In the genomic region with DNA sequence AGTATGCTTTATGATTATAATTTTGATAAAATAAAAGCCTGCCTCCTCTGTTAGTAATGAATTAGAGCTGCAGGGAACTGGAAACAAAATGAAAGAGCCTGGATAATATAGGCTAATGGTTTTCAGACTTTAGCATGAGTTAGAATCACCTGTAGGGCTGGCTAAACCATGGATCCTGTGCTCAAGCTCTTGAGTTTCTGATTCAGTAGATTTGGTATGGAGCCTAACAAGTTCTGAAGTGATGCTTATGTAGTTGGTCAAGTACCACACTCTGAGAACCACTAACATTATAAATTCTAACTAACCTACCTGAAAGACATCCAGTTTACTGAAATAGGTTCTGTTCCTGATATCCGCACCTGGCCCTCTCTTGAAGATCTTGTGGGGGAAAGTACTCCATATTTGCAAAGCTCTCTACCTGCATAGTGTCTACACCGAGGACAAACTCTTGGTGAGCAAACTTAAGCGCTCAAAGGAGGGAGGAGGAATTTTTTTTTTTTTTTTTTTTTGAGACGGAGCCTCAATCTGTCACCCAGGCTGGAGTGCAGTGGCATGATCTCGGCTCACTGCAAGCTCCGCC, we compare ENCODE assay signal across 15 cellular contexts. TPM values are rescaled to one million over a fixed set of nuclear protein-coding genes. Genes with fewer than 3 reads are reported as not detected.
DNase-seq lines count a peak whose midpoint lies in the region; TF ChIP-seq lines count a peak whose summit lies in the region.
"Had no signal": no experiment of that assay in that cellular context is flagged by ENCODE, and none has a peak within 500 bp of the region (broad histone marks: within the 10 kb centered on the region; RNA-seq: fewer than 3 reads in every experiment).

No MANE protein-coding gene starts in this region.

- H3K4me1 Mint-ChIP-seq in mesothelial cell of epicardium, result no peaks in the 10 kb centered on the region
- H3K4me1 Mint-ChIP-seq: CD4-positive, CD25-positive, alpha-beta regulatory T cell had no signal

- H3K4me2 ChIP-seq in osteoblast (ENCODE audit: insufficient read depth, low read length), result no peak overlapping the region
- H3K4me2 ChIP-seq: BLaER1 treated with 17β-estradiol and CSF1 and Interleukin-3, amounts not matched to agents 10 nM and 100 nM had no signal

- H3K36me3 Mint-ChIP-seq in mesothelial cell of epicardium, result peaks cover 2% of the 10 kb centered on the region

- H4K20me1 ChIP-seq in osteoblast (ENCODE audit: insufficient read depth, low read length), result no peaks in the 10 kb centered on the region
- H4K20me1 ChIP-seq: BLaER1 treated with 17β-estradiol and CSF1 and Interleukin-3, amounts not matched to agents 10 nM and 100 nM had no signal

- no peak overlapping the region for H3K4me3 ChIP-seq in osteoblast (ENCODE audit: insufficient read depth, low read length)
- H3K4me3 ChIP-seq: BLaER1 treated with 17β-estradiol and CSF1 and Interleukin-3, amounts not matched to agents 10 nM and 100 nM; HAP-1 had no signal

- H3K27me3 Mint-ChIP-seq in mesothelial cell of epicardium (ENCODE audit: low read depth), result no peaks in the 10 kb centered on the region
- H3K27me3 Mint-ChIP-seq: CD4-positive, CD25-positive, alpha-beta regulatory T cell had no signal

- no peaks in the 10 kb centered on the region for H3K79me2 ChIP-seq in osteoblast (ENCODE audit: insufficient read depth, low read length)

- DNase-seq in DMS79 (lab: John Stamatoyannopoulos, UW) (peak; percentile 98), NCI-H187 treated with DMSO at 0.1 percent for 48 hours (lab: John Stamatoyannopoulos, UW) (peak; percentile 81), NCI-H510A (lab: John Stamatoyannopoulos, UW) (peak; percentile 9), osteoblast (ENCODE audit: insufficient read length, low spot score, missing footprints) (peak; percentile 19), mesothelial cell of epicardium (ENCODE audit: low spot score in 2 of 2, unreplicated experiment in 2 of 2) (no peak), ecto neural progenitor cell (ENCODE audit: low spot score) (no peak)
- no peak for DNase-seq in stimulated activated naive CD4-positive, alpha-beta T cell (lab: John Stamatoyannopoulos, UW)
- DNase-seq: ACHN; CD4-positive, CD25-positive, alpha-beta regulatory T cell; DND-41; GDM1 had no signal

- no peak overlapping the region for H3K27ac ChIP-seq in osteoblast (ENCODE audit: low read depth, low read length)
- H3K27ac ChIP-seq: BLaER1 treated with 17β-estradiol and CSF1 and Interleukin-3, amounts not matched to agents 10 nM and 100 nM had no signal

- no peaks in the 10 kb centered on the region for H3K36me3 ChIP-seq in osteoblast (ENCODE audit: insufficient read depth, low read length)
- H3K36me3 ChIP-seq: BLaER1 treated with 17β-estradiol and CSF1 and Interleukin-3, amounts not matched to agents 10 nM and 100 nM; HAP-1 had no signal

- no peak overlapping the region for H3K4me3 Mint-ChIP-seq in mesothelial cell of epicardium
- H3K4me3 Mint-ChIP-seq: CD4-positive, CD25-positive, alpha-beta regulatory T cell had no signal

- H2AFZ ChIP-seq in osteoblast (ENCODE audit: low read length), result no peak overlapping the region

- no peaks in the 10 kb centered on the region for H3K9me3 Mint-ChIP-seq in mesothelial cell of epicardium
- H3K9me3 Mint-ChIP-seq: CD4-positive, CD25-positive, alpha-beta regulatory T cell had no signal

- no peaks in the 10 kb centered on the region for H3K9me3 ChIP-seq in osteoblast (ENCODE audit: low read depth, low read length)
- H3K9me3 ChIP-seq: BLaER1 treated with 17β-estradiol and CSF1 and Interleukin-3, amounts not matched to agents 10 nM and 100 nM; HAP-1 had no signal

- no peak overlapping the region for H3K27ac Mint-ChIP-seq in mesothelial cell of epicardium
- H3K27ac Mint-ChIP-seq: CD4-positive, CD25-positive, alpha-beta regulatory T cell had no signal

- TF ChIP-seq CTCF in osteoblast (IDR thresholded peaks at IDR 0.05; ENCODE audit: extremely low read depth, low read depth, low read length) (no peak), mesothelial cell of epicardium (IDR thresholded peaks at IDR 0.05; ENCODE audit: unreplicated experiment) (no peak)

- H3K27me3 ChIP-seq in osteoblast (ENCODE audit: insufficient read depth, low read length), result no peaks in the 10 kb centered on the region
- H3K27me3 ChIP-seq: BLaER1 treated with 17β-estradiol and CSF1 and Interleukin-3, amounts not matched to agents 10 nM and 100 nM had no signal

- H3K4me1 ChIP-seq in osteoblast (ENCODE audit: insufficient read depth, low read length), result no peaks in the 10 kb centered on the region
- H3K4me1 ChIP-seq: HAP-1 had no signal

RNA-seq across cellular contexts. Expression of a gene that starts 59.4 kb away (rescaled TPM):
- total RNA-seq in osteoblast (not detected in 2 replicates), mesothelial cell of epicardium (not detected in 3 replicates)
- total RNA-seq: A172; CD4-positive, CD25-positive, alpha-beta regulatory T cell; HepG2 had no signal

Comparison
In these comparisons a context has a peak if more than half of its experiments do, and no peak if none do; other contexts are left out.
1. DNase-seq: peak in DMS79 (single experiment), NCI-H187 treated with DMSO at 0.1 percent for 48 hours (single experiment), NCI-H510A (single experiment) and osteoblast (single experiment); none in mesothelial cell of epicardium (0 of 2), stimulated activated naive CD4-positive, alpha-beta T cell (0 of 6) and ecto neural progenitor cell (single experiment).